8 cellular contexts compared by ENCODE assay signal in the genomic region with DNA sequence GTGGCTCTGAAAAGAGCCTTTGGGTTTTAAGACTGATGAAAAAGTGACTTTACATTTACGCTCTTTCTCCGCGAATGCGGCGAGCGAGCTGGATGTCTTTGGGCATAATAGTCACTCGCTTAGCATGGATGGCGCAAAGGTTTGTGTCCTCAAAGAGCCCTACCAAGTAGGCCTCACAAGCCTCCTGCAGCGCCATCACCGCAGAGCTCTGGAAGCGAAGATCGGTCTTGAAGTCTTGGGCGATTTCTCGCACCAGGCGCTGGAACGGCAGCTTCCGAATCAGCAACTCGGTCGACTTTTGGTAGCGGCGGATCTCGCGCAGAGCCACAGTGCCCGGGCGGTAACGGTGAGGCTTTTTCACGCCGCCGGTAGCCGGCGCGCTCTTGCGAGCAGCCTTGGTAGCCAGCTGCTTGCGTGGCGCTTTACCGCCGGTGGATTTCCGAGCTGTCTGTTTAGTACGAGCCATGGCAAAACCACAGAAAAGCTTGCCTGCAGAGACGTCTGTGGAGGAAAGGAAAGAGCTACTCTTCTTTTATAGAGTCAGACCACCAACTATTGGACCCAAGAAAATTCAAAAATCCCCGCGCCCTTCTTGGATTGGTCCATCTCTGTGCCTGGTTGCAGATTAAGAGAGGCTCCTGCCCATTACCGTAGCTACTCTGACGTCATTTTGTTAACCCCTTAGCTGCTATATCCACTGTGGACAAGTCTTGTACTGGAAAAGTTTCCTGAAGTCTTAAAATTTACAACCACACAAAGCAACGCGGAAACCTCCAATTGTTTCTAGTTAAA. TPM values are rescaled to one million over a fixed set of nuclear protein-coding genes. Genes with fewer than 3 reads are reported as not detected.
DNase-seq lines count a peak whose midpoint lies in the region; ATAC-seq and TF ChIP-seq lines count a peak whose summit lies in the region.

No MANE protein-coding gene starts in this region.

- POLR2A ChIA-PET in HCT116 (lab: Charles Lee) = interaction anchor here (0.8 to 9.7 kb wide), 27 partner anchors 9 to 1861 kb away, joined by 3 to 227 read pairs (median 7); a partner anchor contains a TSS

- intact Hi-C loops in HCT116 (cut with micrococcal nuclease) = loop anchor here (1.0 to 5.0 kb wide), 4 partner anchors 24 to 1101 kb away; a partner anchor contains a TSS
- intact Hi-C loops in transverse colon (cut with DNase I; ENCODE audit: low total_unique reads) = loop anchor here (10.0 kb wide), 1 partner anchor 163 kb away; a partner anchor contains a TSS

- 1 to 2% methylated on average over 6 to 40 of the region's 46 CpGs for WGBS in transverse colon (ENCODE audit: low coverage in 1 of 2), 2 donors

- peak overlapping the region; percentile 95 for H3K4me3 Mint-ChIP-seq in neural crest cell

- peak overlapping the region; percentile 96 for H3K27ac Mint-ChIP-seq in neural crest cell (ENCODE audit: unreplicated experiment)

- TF ChIP-seq RAD21 in HCT116 (IDR thresholded peaks at IDR 0.05; ENCODE audit: low read depth) = peak; percentile 5; the same call in 1 of the 2 replicates

- H3K27me3 Mint-ChIP-seq in neural crest cell (ENCODE audit: low read depth) = peaks cover 11% of the 10 kb centered on the region

- H4K20me1 ChIP-seq in HCT116 (ENCODE audit: insufficient read depth) = no peaks in the 10 kb centered on the region

- DNase-seq in GM04503 (ENCODE audit: low read depth) = peak; percentile 78
- DNase-seq in HCT116 (ENCODE audit: low read depth, low spot score) = peak; percentile 99
- peak; percentile 91 for DNase-seq in MG63
- peak; percentile 98 for DNase-seq in SHP77 (lab: John Stamatoyannopoulos, UW)
- DNase-seq in activated naive CD4-positive, alpha-beta T cell (lab: John Stamatoyannopoulos, UW) = peak; percentile 32 to 74 (median 58)
- DNase-seq in foreskin keratinocyte = peak; percentile 90 to 95
- peak; percentile 86 for DNase-seq in neural crest cell (ENCODE audit: low read depth, low spot score)
- peak; percentile 85 for DNase-seq in transverse colon

- H3K79me2 ChIP-seq in HCT116 (ENCODE audit: insufficient read depth, low read length) = no peaks in the 10 kb centered on the region

- H3K9me3 ChIP-seq in HCT116 (ENCODE audit: control insufficient read depth in 1 of 2, insufficient read depth in 1 of 2, low read depth in 1 of 2, low read length in 2 of 2) (no peaks in the 10 kb centered on the region), MG63 (no peaks in the 10 kb centered on the region), transverse colon (no peaks in the 10 kb centered on the region)

- H3K9me2 ChIP-seq in HCT116 (ENCODE audit: insufficient read depth) = no peaks in the 10 kb centered on the region

- RAD21 ChIA-PET in HCT116 (lab: Charles Lee; ENCODE audit: low non-redundant PET in 1 of 2, low total read pairs in 2 of 2, uncharacterized antibody in 2 of 2, unreplicated experiment in 2 of 2) = no interaction called here

- H3K36me3 ChIP-seq in HCT116 (ENCODE audit: control insufficient read depth in 1 of 2, insufficient read depth in 2 of 2, low read length in 2 of 2) (no peaks in the 10 kb centered on the region), MG63 (no peaks in the 10 kb centered on the region), transverse colon (no peaks in the 10 kb centered on the region)

- H3K36me3 Mint-ChIP-seq in neural crest cell (ENCODE audit: low read depth) = no peaks in the 10 kb centered on the region

- H3K4me1 ChIP-seq in HCT116 (ENCODE audit: control insufficient read depth in 1 of 2, insufficient read depth in 2 of 2, low read length in 2 of 2) (peaks cover 51 to 86% of the 10 kb centered on the region in 2 experiments), foreskin keratinocyte (peaks cover 8% of the 10 kb centered on the region), transverse colon (peaks cover 0 to 27% (median 27%) of the 10 kb centered on the region in 4 donors)

- H2AFZ ChIP-seq in HCT116 (ENCODE audit: low read depth, low read length, poor library complexity, severe bottlenecking) = no peak overlapping the region

- H3K4me3 ChIP-seq in HCT116 (replicated peaks in 1 of 2; ENCODE audit: low read depth in 1 of 2, low read length in 2 of 2) (peak overlapping the region; percentile 70 to 74), MG63 (peak overlapping the region; percentile 53), transverse colon (peak overlapping the region; percentile 6 to 56 (median 50))

- in situ Hi-C loops in transverse colon (cut with MboI; ENCODE audit: low pct_ligation_motif_present in 1 of 4, low pct_unique_long_range_greater_than_20kb in 1 of 4, low sequenced_read_pairs in 3 of 4) = loop anchor here in 3 of 4 donors (25.0 kb wide), 2 partner anchors 1106 to 1781 kb away; a partner anchor contains a TSS

- H3K27ac ChIP-seq in HCT116 (ENCODE audit: low read depth, low read length) (peak overlapping the region; percentile 98), foreskin keratinocyte (peak overlapping the region; percentile 71), transverse colon (peak overlapping the region; percentile 88 to 96 (median 94))

- TF ChIP-seq POLR2A in HCT116 (IDR thresholded peaks at IDR 0.05; ENCODE audit: borderline replicate concordance, extremely low read depth, insufficient read depth, insufficient read length) (peak; percentile 99), transverse colon (IDR thresholded peaks at IDR 0.05) (peak; percentile 71)

- CTCF ChIA-PET in HCT116 (lab: Charles Lee) = interaction anchor here (1.0 to 1.7 kb wide), 2 partner anchors 9 to 32 kb away, joined by 3 to 4 read pairs; no protein-coding TSS in a partner anchor

- TSS peak; percentile 88 for BruUV-seq in HCT116 (replicated peaks; lab: Mats Ljungman, UMichigan)

- TF ChIP-seq CTCF in HCT116 (IDR thresholded peaks at IDR 0.05 in 2 of 3, conservative IDR thresholded peaks at IDR 0.05 in 1 of 3; ENCODE audit: borderline replicate concordance in 1 of 3, insufficient read depth in 1 of 3, low read depth in 2 of 3, low read length in 2 of 3) = no peak
- peak; percentile 42 for TF ChIP-seq CTCF in foreskin keratinocyte (conservative IDR thresholded peaks at IDR 0.05)
- peak; percentile 32 for TF ChIP-seq CTCF in neural crest cell (conservative IDR thresholded peaks at IDR 0.05)
- TF ChIP-seq CTCF in transverse colon (IDR thresholded peaks at IDR 0.05) = peak in 2 of 5 experiments; percentile 22 to 32

- peaks cover 78% of the 10 kb centered on the region for H3K4me1 Mint-ChIP-seq in neural crest cell

- ATAC-seq in HCT116 (peak; percentile 66), foreskin keratinocyte (peak; percentile 77)

- TF ChIP-seq EP300 in transverse colon (IDR thresholded peaks at IDR 0.05; ENCODE audit: low read depth) = no peak

- H3K9ac ChIP-seq in HCT116 (ENCODE audit: low read length) = peak overlapping the region; percentile 88

- no peaks in the 10 kb centered on the region for H3K9me3 Mint-ChIP-seq in neural crest cell

- H3K27me3 ChIP-seq in HCT116 (ENCODE audit: insufficient read depth, low read length) = no peaks in the 10 kb centered on the region
- no peaks in the 10 kb centered on the region for H3K27me3 ChIP-seq in MG63
- no peaks in the 10 kb centered on the region for H3K27me3 ChIP-seq in foreskin keratinocyte
- H3K27me3 ChIP-seq in transverse colon = no peaks in the 10 kb centered on the region

- peak overlapping the region; percentile 70 for H3K4me2 ChIP-seq in HCT116 (ENCODE audit: low read length)

TF ChIP-seq in HCT116, 20 proteins besides CTCF, POLR2A, EP300 and RAD21 (continues in another document):
- no peak for TF ChIP-seq EZH2 (IDR thresholded peaks at IDR 0.05)
- TF ChIP-seq, protein P1, sequence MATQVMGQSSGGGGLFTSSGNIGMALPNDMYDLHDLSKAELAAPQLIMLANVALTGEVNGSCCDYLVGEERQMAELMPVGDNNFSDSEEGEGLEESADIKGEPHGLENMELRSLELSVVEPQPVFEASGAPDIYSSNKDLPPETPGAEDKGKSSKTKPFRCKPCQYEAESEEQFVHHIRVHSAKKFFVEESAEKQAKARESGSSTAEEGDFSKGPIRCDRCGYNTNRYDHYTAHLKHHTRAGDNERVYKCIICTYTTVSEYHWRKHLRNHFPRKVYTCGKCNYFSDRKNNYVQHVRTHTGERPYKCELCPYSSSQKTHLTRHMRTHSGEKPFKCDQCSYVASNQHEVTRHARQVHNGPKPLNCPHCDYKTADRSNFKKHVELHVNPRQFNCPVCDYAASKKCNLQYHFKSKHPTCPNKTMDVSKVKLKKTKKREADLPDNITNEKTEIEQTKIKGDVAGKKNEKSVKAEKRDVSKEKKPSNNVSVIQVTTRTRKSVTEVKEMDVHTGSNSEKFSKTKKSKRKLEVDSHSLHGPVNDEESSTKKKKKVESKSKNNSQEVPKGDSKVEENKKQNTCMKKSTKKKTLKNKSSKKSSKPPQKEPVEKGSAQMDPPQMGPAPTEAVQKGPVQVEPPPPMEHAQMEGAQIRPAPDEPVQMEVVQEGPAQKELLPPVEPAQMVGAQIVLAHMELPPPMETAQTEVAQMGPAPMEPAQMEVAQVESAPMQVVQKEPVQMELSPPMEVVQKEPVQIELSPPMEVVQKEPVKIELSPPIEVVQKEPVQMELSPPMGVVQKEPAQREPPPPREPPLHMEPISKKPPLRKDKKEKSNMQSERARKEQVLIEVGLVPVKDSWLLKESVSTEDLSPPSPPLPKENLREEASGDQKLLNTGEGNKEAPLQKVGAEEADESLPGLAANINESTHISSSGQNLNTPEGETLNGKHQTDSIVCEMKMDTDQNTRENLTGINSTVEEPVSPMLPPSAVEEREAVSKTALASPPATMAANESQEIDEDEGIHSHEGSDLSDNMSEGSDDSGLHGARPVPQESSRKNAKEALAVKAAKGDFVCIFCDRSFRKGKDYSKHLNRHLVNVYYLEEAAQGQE (IDR thresholded peaks at IDR 0.05; ENCODE audit: low read depth) = no peak
- TF ChIP-seq CEBPB (IDR thresholded peaks at IDR 0.05; ENCODE audit: low read depth) = peak; percentile 73
- TF ChIP-seq TCF7L2 (IDR thresholded peaks at IDR 0.05; ENCODE audit: borderline replicate concordance, extremely low read depth, insufficient read depth, insufficient read length) = peak; percentile 32
- peak; percentile 58 for TF ChIP-seq YY1 (IDR thresholded peaks at IDR 0.05; ENCODE audit: extremely low read depth, insufficient replicate concordance, low read depth, low read length)
- TF ChIP-seq SP1 (IDR thresholded peaks at IDR 0.05; ENCODE audit: low read depth) = peak; percentile 96
- TF ChIP-seq POLR2AphosphoS5 (IDR thresholded peaks at IDR 0.05; ENCODE audit: low read depth, low read length) = peak; percentile 99
- 0 out of 2 replicates have a peak, but pooled peaks have one; percentile 26 for TF ChIP-seq EGR1 (IDR thresholded peaks at IDR 0.05; ENCODE audit: low read depth)
- no peak for TF ChIP-seq FOSL1 (IDR thresholded peaks at IDR 0.05; ENCODE audit: low read depth)

RNA-seq across cellular contexts. Expression of a gene that starts 55.4 kb away (rescaled TPM):
- total RNA-seq in HCT116 (2021; ENCODE audit: unreplicated experiment) (9.8 TPM), foreskin keratinocyte (13.2 and 13.6 TPM in 2 replicates), neural crest cell (1.7 and 2.4 TPM in 2 replicates), transverse colon (1 to 10 TPM; 1.6 to 7.8 (median 5.0) TPM)
- polyA plus RNA-seq in HCT116 (2012) = 12.0 and 13.4 TPM in 2 replicates
- 7.7 and 9.1 TPM in 2 replicates for total RNA-seq in MG63 (2014; rRNA removed; shearing (Covaris generic); ENCODE audit: low replicate concordance)
- polyA plus RNA-seq in foreskin keratinocyte = 4.2 and 5.1 TPM in 2 replicates

Comparison
In these comparisons a context has a peak if more than half of its experiments do, and no peak if none do; other contexts are left out.
1. Peak in every context shown above with its lines: DNase-seq, ATAC-seq, H3K4me3 ChIP-seq and H3K27ac ChIP-seq.
2. CTCF ChIP-seq: peak in foreskin keratinocyte (single experiment) and neural crest cell (single experiment); none in HCT116 (0 of 3).